In the genomic region with DNA sequence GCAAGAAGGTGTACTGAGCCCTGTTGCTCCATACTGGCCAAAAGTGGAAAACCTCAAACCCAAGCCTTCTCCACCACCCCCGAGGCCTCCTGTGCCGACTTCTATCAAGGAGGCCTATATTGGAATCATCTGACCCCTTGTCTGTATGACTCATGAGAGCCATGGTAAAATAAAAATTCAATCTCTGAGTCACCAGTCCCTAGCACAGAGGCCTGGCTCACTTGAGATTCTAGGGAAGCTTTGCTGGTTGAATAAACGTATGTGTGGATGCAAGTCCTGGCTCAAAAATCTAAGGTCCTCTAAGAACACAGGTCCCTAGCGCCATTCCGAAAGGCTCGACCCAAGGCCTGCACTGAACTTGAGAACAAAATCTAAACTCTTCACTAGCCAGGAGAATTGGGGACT, we compare ENCODE assay signal across 10 cellular contexts. TPM values are rescaled to one million over a fixed set of nuclear protein-coding genes. Genes with fewer than 3 reads are reported as not detected.
DNase-seq lines count a peak whose midpoint lies in the region; ATAC-seq and TF ChIP-seq lines count a peak whose summit lies in the region.
"Had no signal": no experiment of that assay in that cellular context is flagged by ENCODE, and none has a peak within 500 bp of the region (broad histone marks: within the 10 kb centered on the region; RNA-seq: fewer than 3 reads in every experiment).

No MANE protein-coding gene starts in this region.

- H3K4me3 ChIP-seq in SK-N-SH (ENCODE audit: low read depth in 2 of 2, low read length in 1 of 2) (no peak overlapping the region), esophagus squamous epithelium (no peak overlapping the region), skeletal muscle cell (ENCODE audit: low read depth, low read length) (no peak overlapping the region)

- no peaks in the 10 kb centered on the region for H3K27me3 ChIP-seq in SK-N-SH (ENCODE audit: insufficient read depth)
- H3K27me3 ChIP-seq in esophagus squamous epithelium = no peaks in the 10 kb centered on the region

- no peak for TF ChIP-seq POLR2A in esophagus squamous epithelium (IDR thresholded peaks at IDR 0.05)

- no peak for TF ChIP-seq CTCF in SK-N-SH (IDR thresholded peaks at IDR 0.05)
- TF ChIP-seq CTCF in esophagus squamous epithelium (IDR thresholded peaks at IDR 0.05) = no peak

- CTCF ChIA-PET in SK-N-SH (lab: Yijun Ruan, JAX) = interaction anchor here (2.7 kb wide), 1 partner anchor 19 kb away, joined by 18 read pairs; no protein-coding TSS in a partner anchor

- peaks cover 21% of the 10 kb centered on the region for H3F3A ChIP-seq in SK-N-SH (replicated peaks; ENCODE audit: insufficient read depth)

- H3K27ac ChIP-seq in SK-N-SH (ENCODE audit: low read depth in 2 of 2, low read length in 1 of 2) = peak overlapping the region; percentile 14 to 82; a peak in 3 of 4 replicates
- H3K27ac ChIP-seq in esophagus squamous epithelium = peak overlapping the region in 3 of 4 donors; percentile 47 to 68 (median 65)

- no peaks in the 10 kb centered on the region for H3K9me2 ChIP-seq in SK-N-SH

- H3K4me1 ChIP-seq in SK-N-SH (ENCODE audit: control insufficient read depth in 1 of 2, insufficient read depth in 2 of 2, low read depth in 1 of 2, low read length in 1 of 2) = peaks cover 0 to 18% of the 10 kb centered on the region in 2 experiments; a peak in 2 of 4 replicates
- H3K4me1 ChIP-seq in esophagus squamous epithelium = peaks cover 16 to 78% (median 24%) of the 10 kb centered on the region in 3 donors

- DNase-seq in ELR (ENCODE audit: low read depth) (peak; percentile 92), SK-N-SH (no peak), esophagus squamous epithelium (lab: John Stamatoyannopoulos, UW) (no peak), skeletal muscle cell (ENCODE audit: low read depth) (peak; percentile 65), OCI-M2 (lab: John Stamatoyannopoulos, UW; ENCODE audit: unreplicated experiment) (no peak), NCI-H2171 treated with DMSO at 0.1 percent for 48 hours (lab: John Stamatoyannopoulos, UW) (no peak)
- DNase-seq: naive B cell, NCI-H1092 treated with DMSO at 0.1 percent for 48 hours had no signal

- TF ChIP-seq EP300 in SK-N-SH (IDR thresholded peaks at IDR 0.05; ENCODE audit: borderline replicate concordance in 1 of 2, low read depth in 1 of 2, low read length in 1 of 2) = no peak

- no peak for ATAC-seq in GM18511 (IDR thresholded peaks at IDR 0.05; ENCODE audit: unreplicated experiment)
- no peak for ATAC-seq in HG03571 (IDR thresholded peaks at IDR 0.05; ENCODE audit: unreplicated experiment)

- H4K20me1 ChIP-seq in SK-N-SH (ENCODE audit: insufficient read depth) = no peaks in the 10 kb centered on the region

- H3K9me3 ChIP-seq in SK-N-SH (no peaks in the 10 kb centered on the region), esophagus squamous epithelium (no peaks in the 10 kb centered on the region)

- H3K4me2 ChIP-seq in SK-N-SH = peak overlapping the region; percentile 61

- H3K36me3 ChIP-seq in SK-N-SH (replicated peaks in 1 of 2; ENCODE audit: control insufficient read depth in 1 of 2, insufficient read depth in 2 of 2, low read length in 1 of 2) (peaks cover 8 to 19% of the 10 kb centered on the region in 2 experiments), esophagus squamous epithelium (peaks cover 0 to 26% (median 0%) of the 10 kb centered on the region in 3 donors)

- POLR2A ChIA-PET in SK-N-SH (lab: Yijun Ruan, JAX) = no interaction called here

- peak overlapping the region; percentile 54; the same call in 1 of the 2 replicates for H2AFZ ChIP-seq in SK-N-SH (ENCODE audit: low read depth)

- intact Hi-C loops in esophagus squamous epithelium (cut with DNase I) = no loop called here

- WGBS in SK-N-SH (ENCODE audit: low lambda C conversion rate) = 45% methylated on average over 6 of the region's 6 CpGs
- 48 to 60% methylated on average over 6 of the region's 6 CpGs for WGBS in esophagus squamous epithelium, 2 donors

- no peaks in the 10 kb centered on the region for H3K79me2 ChIP-seq in SK-N-SH (ENCODE audit: insufficient read depth)

- no peak for TF ChIP-seq RAD21 in SK-N-SH (IDR thresholded peaks at IDR 0.05; ENCODE audit: low read length)

- H3K9ac ChIP-seq in SK-N-SH = no peak overlapping the region

TF ChIP-seq in SK-N-SH, 30 proteins besides CTCF, POLR2A, EP300 and RAD21:
- TF ChIP-seq, protein P1, sequence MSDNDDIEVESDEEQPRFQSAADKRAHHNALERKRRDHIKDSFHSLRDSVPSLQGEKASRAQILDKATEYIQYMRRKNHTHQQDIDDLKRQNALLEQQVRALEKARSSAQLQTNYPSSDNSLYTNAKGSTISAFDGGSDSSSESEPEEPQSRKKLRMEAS (IDR thresholded peaks at IDR 0.05; ENCODE audit: low read depth) = no peak
- TF ChIP-seq GATA2 (CRISPR knock-in tag; IDR thresholded peaks at IDR 0.05) = no peak
- no peak for TF ChIP-seq TEAD4 (IDR thresholded peaks at IDR 0.05; ENCODE audit: borderline replicate concordance, insufficient read depth)
- TF ChIP-seq NFIC (IDR thresholded peaks at IDR 0.05; ENCODE audit: borderline replicate concordance) = peak; percentile 23; the same call in 1 of the 2 replicates
- TF ChIP-seq MXI1 (IDR thresholded peaks at IDR 0.05; ENCODE audit: low read depth, low read length) = no peak
- peak; percentile 87 for TF ChIP-seq JUND (IDR thresholded peaks at IDR 0.05)
- TF ChIP-seq, protein P2, sequence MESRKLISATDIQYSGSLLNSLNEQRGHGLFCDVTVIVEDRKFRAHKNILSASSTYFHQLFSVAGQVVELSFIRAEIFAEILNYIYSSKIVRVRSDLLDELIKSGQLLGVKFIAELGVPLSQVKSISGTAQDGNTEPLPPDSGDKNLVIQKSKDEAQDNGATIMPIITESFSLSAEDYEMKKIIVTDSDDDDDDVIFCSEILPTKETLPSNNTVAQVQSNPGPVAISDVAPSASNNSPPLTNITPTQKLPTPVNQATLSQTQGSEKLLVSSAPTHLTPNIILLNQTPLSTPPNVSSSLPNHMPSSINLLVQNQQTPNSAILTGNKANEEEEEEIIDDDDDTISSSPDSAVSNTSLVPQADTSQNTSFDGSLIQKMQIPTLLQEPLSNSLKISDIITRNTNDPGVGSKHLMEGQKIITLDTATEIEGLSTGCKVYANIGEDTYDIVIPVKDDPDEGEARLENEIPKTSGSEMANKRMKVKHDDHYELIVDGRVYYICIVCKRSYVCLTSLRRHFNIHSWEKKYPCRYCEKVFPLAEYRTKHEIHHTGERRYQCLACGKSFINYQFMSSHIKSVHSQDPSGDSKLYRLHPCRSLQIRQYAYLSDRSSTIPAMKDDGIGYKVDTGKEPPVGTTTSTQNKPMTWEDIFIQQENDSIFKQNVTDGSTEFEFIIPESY (IDR thresholded peaks at IDR 0.05; ENCODE audit: borderline replicate concordance, low read depth) = no peak
- no peak for TF ChIP-seq MEF2A (IDR thresholded peaks at IDR 0.05; ENCODE audit: borderline replicate concordance, low read depth)
- TF ChIP-seq FOSL2 (IDR thresholded peaks at IDR 0.05; ENCODE audit: borderline replicate concordance, low read depth) = peak; percentile 95
- peak; percentile 65 for TF ChIP-seq TCF12 (IDR thresholded peaks at IDR 0.05)
- TF ChIP-seq SIN3A (IDR thresholded peaks at IDR 0.05; ENCODE audit: borderline replicate concordance, low read depth, low read length) = no peak
- TF ChIP-seq RCOR1 (IDR thresholded peaks at IDR 0.05; ENCODE audit: low read length) = no peak
- TF ChIP-seq, protein P3, sequence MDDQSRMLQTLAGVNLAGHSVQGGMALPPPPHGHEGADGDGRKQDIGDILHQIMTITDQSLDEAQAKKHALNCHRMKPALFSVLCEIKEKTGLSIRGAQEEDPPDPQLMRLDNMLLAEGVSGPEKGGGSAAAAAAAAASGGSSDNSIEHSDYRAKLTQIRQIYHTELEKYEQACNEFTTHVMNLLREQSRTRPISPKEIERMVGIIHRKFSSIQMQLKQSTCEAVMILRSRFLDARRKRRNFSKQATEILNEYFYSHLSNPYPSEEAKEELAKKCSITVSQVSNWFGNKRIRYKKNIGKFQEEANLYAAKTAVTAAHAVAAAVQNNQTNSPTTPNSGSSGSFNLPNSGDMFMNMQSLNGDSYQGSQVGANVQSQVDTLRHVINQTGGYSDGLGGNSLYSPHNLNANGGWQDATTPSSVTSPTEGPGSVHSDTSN (IDR thresholded peaks at IDR 0.05) = peak; percentile 22; the same call in 1 of the 2 replicates

RNA-seq across cellular contexts. Expression of a gene that starts 15.0 kb away (rescaled TPM):
- polyA plus RNA-seq in SK-N-SH (2012; rRNA removed) = 37.9 and 39.8 TPM in 2 replicates
- polyA plus RNA-seq in SK-N-SH (2012; cell fraction: cytosol; rRNA removed) = 45.3 and 46.1 TPM in 2 replicates
- 20.5 and 24.4 TPM in 2 replicates for polyA plus RNA-seq in SK-N-SH (2012; cell fraction: nucleus; rRNA removed)
- 10 to 100 TPM; 22.4 to 92.4 (median 29.5) TPM for total RNA-seq in esophagus squamous epithelium

RNA-seq across cellular contexts. Expression of a gene that starts 50.2 kb away (rescaled TPM):
- polyA plus RNA-seq in SK-N-SH (2012; rRNA removed) = 3.3 and 3.9 TPM in 2 replicates
- 1.5 and 2.2 TPM in 2 replicates for polyA plus RNA-seq in SK-N-SH (2012; cell fraction: cytosol; rRNA removed)
- polyA plus RNA-seq in SK-N-SH (2012; cell fraction: nucleus; rRNA removed) = 10.9 and 11.8 TPM in 2 replicates
- total RNA-seq in esophagus squamous epithelium = 1 to 10 TPM in 3 of 4 donors, under 1 TPM in 1; 0.56 to 4.4 (median 2.5) TPM

Comparison
In these comparisons a context has a peak if more than half of its experiments do, and no peak if none do; other contexts are left out.
1. DNase-seq: peak in ELR (single experiment) and skeletal muscle cell (single experiment); none in SK-N-SH (single experiment), esophagus squamous epithelium (single experiment), OCI-M2 (single experiment) and NCI-H2171 treated with DMSO at 0.1 percent for 48 hours (single experiment).